ENCODE assay signal across 8 cellular contexts in the genomic region with DNA sequence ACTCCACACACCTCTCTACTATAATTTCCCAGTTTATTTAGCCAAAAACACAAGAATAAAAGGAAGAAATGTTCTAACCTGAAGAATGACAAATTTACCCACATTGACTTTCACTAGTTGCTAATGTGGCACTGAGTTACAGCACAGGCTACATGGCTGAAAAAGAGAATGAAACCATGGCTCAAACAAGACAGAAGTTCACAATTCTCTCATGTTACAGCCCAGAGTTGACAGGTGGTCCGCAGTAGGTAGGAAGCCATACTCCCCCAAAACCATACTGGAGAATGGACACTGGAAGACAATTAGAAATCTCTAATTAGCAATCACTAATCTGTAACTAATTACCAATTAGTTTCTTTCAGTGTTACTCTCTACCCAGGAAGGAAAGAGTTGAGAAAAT.
"Had no signal": no experiment of that assay in that cellular context is flagged by ENCODE, and none has a peak within 500 bp of the region (broad histone marks: within the 10 kb centered on the region; RNA-seq: fewer than 3 reads in every experiment).

No MANE protein-coding gene starts in this region.

- H3K4me2 ChIP-seq: KMS-11 had no signal

- H3K27ac ChIP-seq: HL-60, KMS-11 had no signal

- H3K4me3 ChIP-seq: K562 had no signal

- FAIRE-seq: HepG2, HTR-8/SVneo, K562 had no signal

- ATAC-seq: HepG2, K562 had no signal

- DNase-seq: IMR-90, KBM-7, KG1 had no signal

- H3K9ac ChIP-seq: KMS-11 had no signal
